ENCODE assay signal across 13 cellular contexts in the genomic region with DNA sequence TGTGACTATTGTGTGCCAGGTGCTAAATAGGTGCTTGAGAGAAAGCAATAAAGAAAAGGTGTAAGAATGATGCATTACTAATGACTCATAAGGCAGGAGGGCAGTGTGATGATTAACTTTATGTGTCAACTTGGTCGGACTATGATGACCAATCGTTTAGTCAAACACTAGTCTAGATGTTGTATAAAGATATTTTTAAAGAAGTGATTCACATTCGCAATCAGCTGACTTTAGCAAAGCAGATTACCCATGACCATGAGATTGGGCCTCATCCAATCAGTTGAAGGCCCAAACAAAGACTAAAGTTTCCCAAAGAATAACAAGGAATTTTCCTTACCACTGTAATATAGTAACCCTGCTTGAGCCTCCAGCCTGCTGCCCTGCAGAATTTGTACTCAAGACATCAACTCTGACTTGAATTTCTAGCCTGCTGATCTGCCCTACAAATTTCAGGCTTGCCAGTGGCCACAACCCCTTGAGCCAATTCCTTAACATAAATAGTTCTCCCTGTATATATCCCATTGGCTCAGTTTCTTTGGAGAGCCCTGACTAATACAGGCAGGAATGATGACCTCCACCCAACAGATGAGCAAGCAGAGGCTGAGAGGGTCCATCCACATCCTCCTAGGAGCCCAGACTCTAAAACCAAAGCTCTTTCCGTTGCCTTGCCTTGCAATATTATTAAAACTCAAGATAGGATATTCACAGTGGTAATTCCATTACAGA.
DNase-seq lines count a peak whose midpoint lies in the region; ATAC-seq and TF ChIP-seq lines count a peak whose summit lies in the region.
"Had no signal": no experiment of that assay in that cellular context is flagged by ENCODE, and none has a peak within 500 bp of the region (broad histone marks: within the 10 kb centered on the region; RNA-seq: fewer than 3 reads in every experiment).

No MANE protein-coding gene starts in this region.

- H3K4me3 ChIP-seq in BJ (ENCODE audit: low read depth, low read length) (no peak overlapping the region), mucosa of descending colon (no peak overlapping the region), left ventricle myocardium inferior (no peak overlapping the region)
- H3K4me3 ChIP-seq in naive thymus-derived CD4-positive, alpha-beta T cell (ENCODE audit: low read length): no peak overlapping the region

- no peak overlapping the region for H3K4me3 Mint-ChIP-seq in naive thymus-derived CD4-positive, alpha-beta T cell
- no peak overlapping the region for H3K4me3 Mint-ChIP-seq in glutamatergic neuron (ENCODE audit: unreplicated experiment)
- H3K4me3 Mint-ChIP-seq: CD4-positive, alpha-beta T cell; type B pancreatic cell had no signal

- no peaks in the 10 kb centered on the region for H3K4me1 Mint-ChIP-seq in naive thymus-derived CD4-positive, alpha-beta T cell
- peaks cover 2% of the 10 kb centered on the region for H3K4me1 Mint-ChIP-seq in glutamatergic neuron (ENCODE audit: low read depth, unreplicated experiment)

- no peaks in the 10 kb centered on the region for H3K4me1 ChIP-seq in mucosa of descending colon (ENCODE audit: low read depth)
- H3K4me1 ChIP-seq in left ventricle myocardium inferior: no peaks in the 10 kb centered on the region
- H3K4me1 ChIP-seq in naive thymus-derived CD4-positive, alpha-beta T cell (ENCODE audit: control insufficient read depth in 2 of 2, insufficient read depth in 2 of 2, low read length in 2 of 2): no peaks in the 10 kb centered on the region

- peaks cover 0 to 16% (median 6%) of the 10 kb centered on the region in 11 donors for H3K9me3 Mint-ChIP-seq in naive thymus-derived CD4-positive, alpha-beta T cell
- peaks cover 3% of the 10 kb centered on the region for H3K9me3 Mint-ChIP-seq in glutamatergic neuron (ENCODE audit: unreplicated experiment)
- H3K9me3 Mint-ChIP-seq: CD4-positive, alpha-beta T cell; type B pancreatic cell had no signal

- POLR2A ChIA-PET in BJ (lab: Charles Lee): no interaction called here
- POLR2A ChIA-PET in naive thymus-derived CD4-positive, alpha-beta T cell (lab: Charles Lee): no interaction called here

- no peak overlapping the region for H3K27ac ChIP-seq in left ventricle myocardium inferior (replicated peaks)
- H3K27ac ChIP-seq in naive thymus-derived CD4-positive, alpha-beta T cell (ENCODE audit: low read depth, low read length): no peak overlapping the region

- H3K9me3 ChIP-seq in mucosa of descending colon (peaks cover 5% of the 10 kb centered on the region), left ventricle myocardium inferior (replicated peaks) (peaks cover 12% of the 10 kb centered on the region)
- H3K9me3 ChIP-seq in naive thymus-derived CD4-positive, alpha-beta T cell (ENCODE audit: control insufficient read depth in 2 of 3, low read length in 3 of 3): no peaks in the 10 kb centered on the region

- H3K27me3 Mint-ChIP-seq in naive thymus-derived CD4-positive, alpha-beta T cell: peaks cover 0 to 22% (median 13%) of the 10 kb centered on the region in 5 donors
- no peaks in the 10 kb centered on the region for H3K27me3 Mint-ChIP-seq in glutamatergic neuron (ENCODE audit: unreplicated experiment)
- H3K27me3 Mint-ChIP-seq: type B pancreatic cell had no signal

- CTCF ChIA-PET in BJ (lab: Yijun Ruan, JAX): no interaction called here
- CTCF ChIA-PET in naive thymus-derived CD4-positive, alpha-beta T cell (lab: Charles Lee): no interaction called here

- H3K36me3 ChIP-seq in BJ (ENCODE audit: control insufficient read depth, insufficient read depth, low read length) (no peaks in the 10 kb centered on the region), mucosa of descending colon (ENCODE audit: low read depth) (no peaks in the 10 kb centered on the region), left ventricle myocardium inferior (no peaks in the 10 kb centered on the region)
- H3K36me3 ChIP-seq in naive thymus-derived CD4-positive, alpha-beta T cell (ENCODE audit: control insufficient read depth in 2 of 3, insufficient read depth in 3 of 3, low read length in 3 of 3): no peaks in the 10 kb centered on the region

- no peak overlapping the region for H3K27ac Mint-ChIP-seq in naive thymus-derived CD4-positive, alpha-beta T cell
- H3K27ac Mint-ChIP-seq in glutamatergic neuron (ENCODE audit: unreplicated experiment): no peak overlapping the region
- H3K27ac Mint-ChIP-seq: CD4-positive, alpha-beta T cell; type B pancreatic cell had no signal

- intact Hi-C loops in mucosa of descending colon (cut with DNase I, micrococcal nuclease): no loop called here
- intact Hi-C loops in left ventricle myocardium inferior (cut with micrococcal nuclease): no loop called here
- intact Hi-C loops in naive thymus-derived CD4-positive, alpha-beta T cell (cut with micrococcal nuclease): no loop called here

- no peak for TF ChIP-seq CTCF in BJ (IDR thresholded peaks at IDR 0.05; ENCODE audit: insufficient read depth, low read depth, low read length)
- no peak for TF ChIP-seq CTCF in mucosa of descending colon (IDR thresholded peaks at IDR 0.05)
- no peak for TF ChIP-seq CTCF in left ventricle myocardium inferior (IDR thresholded peaks at IDR 0.05; ENCODE audit: borderline replicate concordance)
- TF ChIP-seq CTCF in glutamatergic neuron (IDR thresholded peaks at IDR 0.05; ENCODE audit: partially characterized antibody, unreplicated experiment): no peak

- H3K36me3 Mint-ChIP-seq in naive thymus-derived CD4-positive, alpha-beta T cell: peaks cover 0 to 7% (median 0%) of the 10 kb centered on the region in 5 donors
- no peaks in the 10 kb centered on the region for H3K36me3 Mint-ChIP-seq in glutamatergic neuron (ENCODE audit: unreplicated experiment)
- H3K36me3 Mint-ChIP-seq: type B pancreatic cell had no signal

- peak; percentile 30 for DNase-seq in BJ (ENCODE audit: low read depth)
- DNase-seq in M059J (ENCODE audit: low read depth): peak; percentile 88
- peak; percentile 50 for DNase-seq in dedifferentiated amniotic fluid mesenchymal stem cell (ENCODE audit: extremely low spot score)
- DNase-seq in mucosa of descending colon: no peak
- no peak for DNase-seq in left ventricle myocardium inferior
- DNase-seq in naive thymus-derived CD4-positive, alpha-beta T cell: no peak
- DNase-seq in glutamatergic neuron: no peak
- no peak for DNase-seq in T-helper 1 cell
- DNase-seq: anterior cingulate cortex; CD4-positive, alpha-beta T cell; KBM-7; NCI-H526 treated with DMSO at 0.1 percent for 48 hours had no signal

- 0 out of 2 replicates have a peak, but pooled peaks cover 2% of the 10 kb centered on the region for H3K27me3 ChIP-seq in BJ (ENCODE audit: control insufficient read depth, insufficient read depth, low read length)
- H3K27me3 ChIP-seq in left ventricle myocardium inferior (ENCODE audit: low read depth): peaks cover 12% of the 10 kb centered on the region
- peaks cover 0 to 2% of the 10 kb centered on the region in 2 donors for H3K27me3 ChIP-seq in naive thymus-derived CD4-positive, alpha-beta T cell (ENCODE audit: control insufficient read depth in 2 of 2, insufficient read depth in 2 of 2, low read length in 2 of 2)

- ATAC-seq in mucosa of descending colon: peak; percentile 99
- ATAC-seq in naive thymus-derived CD4-positive, alpha-beta T cell: no peak

Comparison
In these comparisons a context has a peak if more than half of its experiments do, and no peak if none do; other contexts are left out.
1. DNase-seq: peak in BJ (single experiment), M059J (single experiment) and dedifferentiated amniotic fluid mesenchymal stem cell (single experiment); none in mucosa of descending colon (0 of 3), left ventricle myocardium inferior (single experiment), naive thymus-derived CD4-positive, alpha-beta T cell (0 of 9), glutamatergic neuron (single experiment) and T-helper 1 cell (0 of 5).